8 cellular contexts compared by ENCODE assay signal in genomic region chr7:26686448-26686981, GRCh38.
A peak's percentile ranks its signal among the peaks of the same experiment; 100 is the strongest.
DNase-seq lines count a peak whose midpoint lies in the region; ATAC-seq and TF ChIP-seq lines count a peak whose summit lies in the region.

No MANE protein-coding gene starts in this region.

- intact Hi-C loops in lower lobe of right lung (cut with DNase I), result no loop called here

- H3K4me1 ChIP-seq in BE2C (no peaks in the 10 kb centered on the region), HAP-1 (peaks cover 15% of the 10 kb centered on the region), lower lobe of right lung (peaks cover 51% of the 10 kb centered on the region)

- H3K4me3 ChIP-seq in BE2C (ENCODE audit: low read depth, low read length) (no peak overlapping the region), HAP-1 (no peak overlapping the region), cardiac fibroblast (replicated peaks in 1 of 2; ENCODE audit: low read depth in 2 of 2, low read length in 2 of 2) (no peak overlapping the region), lower lobe of right lung (no peak overlapping the region)

- in situ Hi-C loops in HAP-1 (cut with MboI; ENCODE audit: low sequenced_read_pairs), result no loop called here

- H3K27me3 ChIP-seq in BE2C, result peaks cover 35% of the 10 kb centered on the region
- H3K27me3 ChIP-seq in HAP-1 (ENCODE audit: low read depth), result no peaks in the 10 kb centered on the region
- no peaks in the 10 kb centered on the region for H3K27me3 ChIP-seq in lower lobe of right lung (ENCODE audit: low read depth)

- peak; percentile 8 for DNase-seq in BE2C
- peak; percentile 73 to 74 for DNase-seq in HAP-1 (ENCODE audit: low spot score in 2 of 2)
- peak; percentile 69 for DNase-seq in NCI-H748 (lab: John Stamatoyannopoulos, UW; ENCODE audit: unreplicated experiment)
- peak; percentile 46 to 56 for DNase-seq in cardiac fibroblast (ENCODE audit: low read depth in 2 of 2)
- peak; percentile 49 for DNase-seq in lower lobe of right lung
- DNase-seq in HuH-7 (ENCODE audit: low spot score), result no peak

- H3K36me3 ChIP-seq in BE2C, result no peaks in the 10 kb centered on the region
- no peaks in the 10 kb centered on the region for H3K36me3 ChIP-seq in HAP-1 (replicated peaks)
- H3K36me3 ChIP-seq in lower lobe of right lung, result no peaks in the 10 kb centered on the region

- ATAC-seq in lower lobe of right lung (peak; percentile 68 to 72), HG03354 (IDR thresholded peaks at IDR 0.05; ENCODE audit: poor library complexity, severe bottlenecking, unreplicated experiment) (no peak), HG03378 (IDR thresholded peaks at IDR 0.05; ENCODE audit: unreplicated experiment) (no peak)

- peak; percentile 63 for TF ChIP-seq CTCF in BE2C (IDR thresholded peaks at IDR 0.05; ENCODE audit: low read depth, low read length)
- peak; percentile 41 for TF ChIP-seq CTCF in cardiac fibroblast (IDR thresholded peaks at IDR 0.05; ENCODE audit: low read depth, low read length)
- peak; percentile 65 for TF ChIP-seq CTCF in lower lobe of right lung (IDR thresholded peaks at IDR 0.05)

- H3K27ac ChIP-seq in lower lobe of right lung, result peak overlapping the region; percentile 33

- no peaks in the 10 kb centered on the region for H3K9me3 ChIP-seq in BE2C
- H3K9me3 ChIP-seq in HAP-1, result no peaks in the 10 kb centered on the region
- no peaks in the 10 kb centered on the region for H3K9me3 ChIP-seq in lower lobe of right lung

Comparison
In these comparisons a context has a peak if more than half of its experiments do, and no peak if none do; other contexts are left out.
1. ATAC-seq: peak in lower lobe of right lung (2 of 2); none in HG03354 (single experiment) and HG03378 (single experiment).
2. Peak in every context shown above with its lines, with median percentiles within 50 percentile points of each other: CTCF ChIP-seq.